1 cellular context compared by ENCODE assay signal in the genomic region with DNA sequence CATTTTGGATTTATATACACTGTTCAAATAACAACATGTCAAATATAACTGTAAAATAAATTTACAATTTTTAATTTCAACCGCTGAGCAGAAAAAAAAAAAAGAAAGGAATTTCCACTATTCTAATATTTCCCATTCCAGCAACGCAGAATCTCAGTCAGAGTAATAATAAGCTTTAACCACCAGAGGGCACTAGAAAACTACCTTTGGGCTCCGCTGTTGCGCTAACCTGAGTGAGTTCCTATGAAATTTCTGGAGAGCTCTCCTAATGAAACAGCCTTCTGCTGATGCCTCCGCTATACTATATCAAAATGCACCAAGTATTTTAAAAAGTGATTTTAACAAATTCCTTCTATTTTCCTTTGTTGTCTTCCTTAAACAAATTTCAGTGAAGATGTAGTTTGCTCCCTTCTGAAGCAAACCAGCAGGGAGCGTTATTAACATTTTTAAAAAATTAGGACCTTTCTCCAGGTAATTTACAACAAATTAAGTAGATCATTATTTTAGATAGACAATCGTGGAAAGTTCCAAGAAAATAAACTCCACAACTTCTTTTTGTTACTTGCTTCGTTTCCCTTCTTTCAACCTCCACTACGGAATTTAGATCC.
TF ChIP-seq lines count a peak whose summit lies in the region.

No MANE protein-coding gene starts in this region.

TF ChIP-seq in K562, 482 proteins besides CTCF, POLR2A, EP300 and RAD21 (continued from another document and continues in another):
- no peak for TF ChIP-seq ZBTB9 (CRISPR knock-in tag; IDR thresholded peaks at IDR 0.05)
- no peak for TF ChIP-seq PHTF2 (CRISPR knock-in tag; IDR thresholded peaks at IDR 0.05)
- TF ChIP-seq TEAD4 (IDR thresholded peaks at IDR 0.05; ENCODE audit: low read length): peak; percentile 29
- no peak for TF ChIP-seq TEAD4 (CRISPR knock-in tag; IDR thresholded peaks at IDR 0.05; ENCODE audit: borderline replicate concordance)
- TF ChIP-seq SRSF3 (IDR thresholded peaks at IDR 0.05; ENCODE audit: insufficient read depth, low read length): no peak
- TF ChIP-seq PML (IDR thresholded peaks at IDR 0.05; ENCODE audit: low read length): no peak
- no peak for TF ChIP-seq NCOA6 (IDR thresholded peaks at IDR 0.05)
- no peak for TF ChIP-seq NR3C1 (CRISPR knock-in tag; IDR thresholded peaks at IDR 0.05)
- TF ChIP-seq RBM15 (IDR thresholded peaks at IDR 0.05; ENCODE audit: insufficient read depth, low read length): no peak
- no peak for TF ChIP-seq SETDB1 (IDR thresholded peaks at IDR 0.05; ENCODE audit: low read length)
- no peak for TF ChIP-seq MTA2 (IDR thresholded peaks at IDR 0.05; ENCODE audit: low read depth)
- no peak for TF ChIP-seq ZNF79 (CRISPR knock-in tag; IDR thresholded peaks at IDR 0.05; ENCODE audit: low read depth)
- no peak for TF ChIP-seq HIVEP1 (CRISPR knock-in tag; IDR thresholded peaks at IDR 0.05)
- no peak for TF ChIP-seq KAT7 (CRISPR knock-in tag; IDR thresholded peaks at IDR 0.05; ENCODE audit: borderline replicate concordance)
- TF ChIP-seq CTBP1 (IDR thresholded peaks at IDR 0.05; ENCODE audit: borderline replicate concordance): no peak
- no peak for TF ChIP-seq ZNF695 (CRISPR knock-in tag; IDR thresholded peaks at IDR 0.05)
- TF ChIP-seq, protein P1, sequence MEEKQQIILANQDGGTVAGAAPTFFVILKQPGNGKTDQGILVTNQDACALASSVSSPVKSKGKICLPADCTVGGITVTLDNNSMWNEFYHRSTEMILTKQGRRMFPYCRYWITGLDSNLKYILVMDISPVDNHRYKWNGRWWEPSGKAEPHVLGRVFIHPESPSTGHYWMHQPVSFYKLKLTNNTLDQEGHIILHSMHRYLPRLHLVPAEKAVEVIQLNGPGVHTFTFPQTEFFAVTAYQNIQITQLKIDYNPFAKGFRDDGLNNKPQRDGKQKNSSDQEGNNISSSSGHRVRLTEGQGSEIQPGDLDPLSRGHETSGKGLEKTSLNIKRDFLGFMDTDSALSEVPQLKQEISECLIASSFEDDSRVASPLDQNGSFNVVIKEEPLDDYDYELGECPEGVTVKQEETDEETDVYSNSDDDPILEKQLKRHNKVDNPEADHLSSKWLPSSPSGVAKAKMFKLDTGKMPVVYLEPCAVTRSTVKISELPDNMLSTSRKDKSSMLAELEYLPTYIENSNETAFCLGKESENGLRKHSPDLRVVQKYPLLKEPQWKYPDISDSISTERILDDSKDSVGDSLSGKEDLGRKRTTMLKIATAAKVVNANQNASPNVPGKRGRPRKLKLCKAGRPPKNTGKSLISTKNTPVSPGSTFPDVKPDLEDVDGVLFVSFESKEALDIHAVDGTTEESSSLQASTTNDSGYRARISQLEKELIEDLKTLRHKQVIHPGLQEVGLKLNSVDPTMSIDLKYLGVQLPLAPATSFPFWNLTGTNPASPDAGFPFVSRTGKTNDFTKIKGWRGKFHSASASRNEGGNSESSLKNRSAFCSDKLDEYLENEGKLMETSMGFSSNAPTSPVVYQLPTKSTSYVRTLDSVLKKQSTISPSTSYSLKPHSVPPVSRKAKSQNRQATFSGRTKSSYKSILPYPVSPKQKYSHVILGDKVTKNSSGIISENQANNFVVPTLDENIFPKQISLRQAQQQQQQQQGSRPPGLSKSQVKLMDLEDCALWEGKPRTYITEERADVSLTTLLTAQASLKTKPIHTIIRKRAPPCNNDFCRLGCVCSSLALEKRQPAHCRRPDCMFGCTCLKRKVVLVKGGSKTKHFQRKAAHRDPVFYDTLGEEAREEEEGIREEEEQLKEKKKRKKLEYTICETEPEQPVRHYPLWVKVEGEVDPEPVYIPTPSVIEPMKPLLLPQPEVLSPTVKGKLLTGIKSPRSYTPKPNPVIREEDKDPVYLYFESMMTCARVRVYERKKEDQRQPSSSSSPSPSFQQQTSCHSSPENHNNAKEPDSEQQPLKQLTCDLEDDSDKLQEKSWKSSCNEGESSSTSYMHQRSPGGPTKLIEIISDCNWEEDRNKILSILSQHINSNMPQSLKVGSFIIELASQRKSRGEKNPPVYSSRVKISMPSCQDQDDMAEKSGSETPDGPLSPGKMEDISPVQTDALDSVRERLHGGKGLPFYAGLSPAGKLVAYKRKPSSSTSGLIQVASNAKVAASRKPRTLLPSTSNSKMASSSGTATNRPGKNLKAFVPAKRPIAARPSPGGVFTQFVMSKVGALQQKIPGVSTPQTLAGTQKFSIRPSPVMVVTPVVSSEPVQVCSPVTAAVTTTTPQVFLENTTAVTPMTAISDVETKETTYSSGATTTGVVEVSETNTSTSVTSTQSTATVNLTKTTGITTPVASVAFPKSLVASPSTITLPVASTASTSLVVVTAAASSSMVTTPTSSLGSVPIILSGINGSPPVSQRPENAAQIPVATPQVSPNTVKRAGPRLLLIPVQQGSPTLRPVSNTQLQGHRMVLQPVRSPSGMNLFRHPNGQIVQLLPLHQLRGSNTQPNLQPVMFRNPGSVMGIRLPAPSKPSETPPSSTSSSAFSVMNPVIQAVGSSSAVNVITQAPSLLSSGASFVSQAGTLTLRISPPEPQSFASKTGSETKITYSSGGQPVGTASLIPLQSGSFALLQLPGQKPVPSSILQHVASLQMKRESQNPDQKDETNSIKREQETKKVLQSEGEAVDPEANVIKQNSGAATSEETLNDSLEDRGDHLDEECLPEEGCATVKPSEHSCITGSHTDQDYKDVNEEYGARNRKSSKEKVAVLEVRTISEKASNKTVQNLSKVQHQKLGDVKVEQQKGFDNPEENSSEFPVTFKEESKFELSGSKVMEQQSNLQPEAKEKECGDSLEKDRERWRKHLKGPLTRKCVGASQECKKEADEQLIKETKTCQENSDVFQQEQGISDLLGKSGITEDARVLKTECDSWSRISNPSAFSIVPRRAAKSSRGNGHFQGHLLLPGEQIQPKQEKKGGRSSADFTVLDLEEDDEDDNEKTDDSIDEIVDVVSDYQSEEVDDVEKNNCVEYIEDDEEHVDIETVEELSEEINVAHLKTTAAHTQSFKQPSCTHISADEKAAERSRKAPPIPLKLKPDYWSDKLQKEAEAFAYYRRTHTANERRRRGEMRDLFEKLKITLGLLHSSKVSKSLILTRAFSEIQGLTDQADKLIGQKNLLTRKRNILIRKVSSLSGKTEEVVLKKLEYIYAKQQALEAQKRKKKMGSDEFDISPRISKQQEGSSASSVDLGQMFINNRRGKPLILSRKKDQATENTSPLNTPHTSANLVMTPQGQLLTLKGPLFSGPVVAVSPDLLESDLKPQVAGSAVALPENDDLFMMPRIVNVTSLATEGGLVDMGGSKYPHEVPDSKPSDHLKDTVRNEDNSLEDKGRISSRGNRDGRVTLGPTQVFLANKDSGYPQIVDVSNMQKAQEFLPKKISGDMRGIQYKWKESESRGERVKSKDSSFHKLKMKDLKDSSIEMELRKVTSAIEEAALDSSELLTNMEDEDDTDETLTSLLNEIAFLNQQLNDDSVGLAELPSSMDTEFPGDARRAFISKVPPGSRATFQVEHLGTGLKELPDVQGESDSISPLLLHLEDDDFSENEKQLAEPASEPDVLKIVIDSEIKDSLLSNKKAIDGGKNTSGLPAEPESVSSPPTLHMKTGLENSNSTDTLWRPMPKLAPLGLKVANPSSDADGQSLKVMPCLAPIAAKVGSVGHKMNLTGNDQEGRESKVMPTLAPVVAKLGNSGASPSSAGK (IDR thresholded peaks at IDR 0.05): no peak
- TF ChIP-seq TOE1 (IDR thresholded peaks at IDR 0.05; ENCODE audit: borderline replicate concordance): no peak
- no peak for TF ChIP-seq TOE1 (CRISPR knock-in tag; IDR thresholded peaks at IDR 0.05; ENCODE audit: borderline replicate concordance, low read depth)
- TF ChIP-seq DIDO1 (tag; IDR thresholded peaks at IDR 0.05; ENCODE audit: low read depth): no peak
- no peak for TF ChIP-seq ESRRA (IDR thresholded peaks at IDR 0.05; ENCODE audit: borderline replicate concordance, low read depth)
- TF ChIP-seq RBM25 (IDR thresholded peaks at IDR 0.05; ENCODE audit: low read depth, low read length, severe bottlenecking): no peak
- no peak for TF ChIP-seq E2F8 (IDR thresholded peaks at IDR 0.05; ENCODE audit: low read depth, partially characterized antibody)
- TF ChIP-seq HDGF (IDR thresholded peaks at IDR 0.05): no peak
- no peak for TF ChIP-seq POLR3G (IDR thresholded peaks at IDR 0.05; ENCODE audit: extremely low read depth, insufficient read length, insufficient replicate concordance)
- TF ChIP-seq SIN3B (IDR thresholded peaks at IDR 0.05; ENCODE audit: low read depth): no peak
- no peak for TF ChIP-seq CBX5 (IDR thresholded peaks at IDR 0.05; ENCODE audit: borderline replicate concordance, low read depth)
- TF ChIP-seq CHD4 (IDR thresholded peaks at IDR 0.05; ENCODE audit: insufficient read depth, insufficient replicate concordance, low read depth, low read length, poor library complexity, severe bottlenecking): no peak
- no peak for TF ChIP-seq ZNF253 (CRISPR knock-in tag; conservative IDR thresholded peaks at IDR 0.05)
- TF ChIP-seq JUN (IDR thresholded peaks at IDR 0.05; ENCODE audit: borderline replicate concordance, low read depth, low read length): no peak
- TF ChIP-seq JUN (CRISPR knock-in tag; IDR thresholded peaks at IDR 0.05; ENCODE audit: borderline replicate concordance): no peak
- TF ChIP-seq, protein P2, sequence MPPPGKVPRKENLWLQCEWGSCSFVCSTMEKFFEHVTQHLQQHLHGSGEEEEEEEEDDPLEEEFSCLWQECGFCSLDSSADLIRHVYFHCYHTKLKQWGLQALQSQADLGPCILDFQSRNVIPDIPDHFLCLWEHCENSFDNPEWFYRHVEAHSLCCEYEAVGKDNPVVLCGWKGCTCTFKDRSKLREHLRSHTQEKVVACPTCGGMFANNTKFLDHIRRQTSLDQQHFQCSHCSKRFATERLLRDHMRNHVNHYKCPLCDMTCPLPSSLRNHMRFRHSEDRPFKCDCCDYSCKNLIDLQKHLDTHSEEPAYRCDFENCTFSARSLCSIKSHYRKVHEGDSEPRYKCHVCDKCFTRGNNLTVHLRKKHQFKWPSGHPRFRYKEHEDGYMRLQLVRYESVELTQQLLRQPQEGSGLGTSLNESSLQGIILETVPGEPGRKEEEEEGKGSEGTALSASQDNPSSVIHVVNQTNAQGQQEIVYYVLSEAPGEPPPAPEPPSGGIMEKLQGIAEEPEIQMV (tag; conservative IDR thresholded peaks at IDR 0.05; ENCODE audit: low read depth): no peak
- TF ChIP-seq OTX1 (CRISPR knock-in tag; IDR thresholded peaks at IDR 0.05): no peak
- no peak for TF ChIP-seq KHSRP (IDR thresholded peaks at IDR 0.05)
- no peak for TF ChIP-seq ZBTB17 (CRISPR knock-in tag; IDR thresholded peaks at IDR 0.05)
- TF ChIP-seq ASH1L (IDR thresholded peaks at IDR 0.05; ENCODE audit: borderline replicate concordance, low read depth, partially characterized antibody): no peak
- no peak for TF ChIP-seq ZNF311 (CRISPR knock-in tag; IDR thresholded peaks at IDR 0.05)
- TF ChIP-seq ZC3H8 (IDR thresholded peaks at IDR 0.05): no peak
- TF ChIP-seq ZNF668 (CRISPR knock-in tag; IDR thresholded peaks at IDR 0.05): no peak
- TF ChIP-seq NFYB (IDR thresholded peaks at IDR 0.05; ENCODE audit: extremely low read depth, insufficient read length): no peak
- TF ChIP-seq HES1 (IDR thresholded peaks at IDR 0.05; ENCODE audit: low read depth): no peak
